In the genomic region with DNA sequence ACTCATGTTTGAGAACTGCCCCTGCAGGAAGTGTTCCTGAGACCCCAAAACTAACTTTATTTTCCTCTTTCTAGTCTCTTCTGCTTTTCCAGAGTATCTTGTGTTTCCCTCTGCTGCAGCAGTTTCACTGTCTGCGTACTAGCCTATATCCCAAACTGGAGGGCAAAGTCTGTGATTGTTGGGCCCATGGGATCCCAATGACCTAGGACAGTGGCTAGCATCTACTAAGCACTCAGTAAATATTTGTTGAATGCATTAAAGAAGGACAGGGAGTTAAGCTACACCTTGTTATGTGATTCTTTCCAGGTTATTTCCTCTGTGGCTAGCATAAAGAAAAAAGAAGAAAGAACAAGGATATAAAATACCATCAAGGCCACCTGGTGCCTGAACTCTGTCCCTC, we compare ENCODE assay signal across 1 cellular context.
TF ChIP-seq lines count a peak whose summit lies in the region.

No MANE protein-coding gene starts in this region.

TF ChIP-seq in HepG2, 621 proteins besides CTCF, POLR2A, EP300 and RAD21 (continued from another document):
- TF ChIP-seq FOXP4 (CRISPR knock-in tag; IDR thresholded peaks at IDR 0.05), result peak; percentile 87
- no peak for TF ChIP-seq ZNF33B (CRISPR knock-in tag; IDR thresholded peaks at IDR 0.05)
- peak; percentile 61; the same call in 1 of the 2 replicates for TF ChIP-seq SSRP1 (CRISPR knock-in tag; IDR thresholded peaks at IDR 0.05)
- TF ChIP-seq MED1 (CRISPR knock-in tag; IDR thresholded peaks at IDR 0.05), result peak; percentile 94
- peak; percentile 31 for TF ChIP-seq XRCC5 (optimal IDR thresholded peaks at IDR 0.05; ENCODE audit: low read length)
- TF ChIP-seq HIVEP1 (CRISPR knock-in tag; IDR thresholded peaks at IDR 0.05), result no peak
- TF ChIP-seq ZNF121 (CRISPR knock-in tag; IDR thresholded peaks at IDR 0.05), result no peak
- TF ChIP-seq ZMYM4 (CRISPR knock-in tag; IDR thresholded peaks at IDR 0.05), result peak; percentile 74
- no peak for TF ChIP-seq RBFOX2 (IDR thresholded peaks at IDR 0.05; ENCODE audit: low read depth, low read length)
- TF ChIP-seq PCBP2 (optimal IDR thresholded peaks at IDR 0.05; ENCODE audit: low read depth, low read length, poor library complexity, severe bottlenecking), result no peak
- TF ChIP-seq MEIS1 (CRISPR knock-in tag; IDR thresholded peaks at IDR 0.05; ENCODE audit: borderline replicate concordance), result no peak
- TF ChIP-seq TEAD3 (CRISPR knock-in tag; optimal IDR thresholded peaks at IDR 0.05; ENCODE audit: borderline replicate concordance), result peak; percentile 52
- TF ChIP-seq ZNF432 (CRISPR knock-in tag; IDR thresholded peaks at IDR 0.05; ENCODE audit: borderline replicate concordance), result no peak
- TF ChIP-seq SMAD1 (CRISPR knock-in tag; IDR thresholded peaks at IDR 0.05; ENCODE audit: borderline replicate concordance, low read depth), result no peak
- no peak for TF ChIP-seq KLF6 (CRISPR knock-in tag; IDR thresholded peaks at IDR 0.05)
- TF ChIP-seq ZNF607 (CRISPR knock-in tag; IDR thresholded peaks at IDR 0.05; ENCODE audit: borderline replicate concordance), result no peak; the same call in 1 of the 2 replicates
- no peak for TF ChIP-seq IRX3 (CRISPR knock-in tag; IDR thresholded peaks at IDR 0.05; ENCODE audit: borderline replicate concordance, low read depth)
- no peak for TF ChIP-seq ZBTB10 (CRISPR knock-in tag; IDR thresholded peaks at IDR 0.05; ENCODE audit: borderline replicate concordance)
- no peak for TF ChIP-seq IRF9 (CRISPR knock-in tag; IDR thresholded peaks at IDR 0.05; ENCODE audit: borderline replicate concordance)
- TF ChIP-seq TRIM24 (CRISPR knock-in tag; IDR thresholded peaks at IDR 0.05), result no peak
- TF ChIP-seq, protein P1, sequence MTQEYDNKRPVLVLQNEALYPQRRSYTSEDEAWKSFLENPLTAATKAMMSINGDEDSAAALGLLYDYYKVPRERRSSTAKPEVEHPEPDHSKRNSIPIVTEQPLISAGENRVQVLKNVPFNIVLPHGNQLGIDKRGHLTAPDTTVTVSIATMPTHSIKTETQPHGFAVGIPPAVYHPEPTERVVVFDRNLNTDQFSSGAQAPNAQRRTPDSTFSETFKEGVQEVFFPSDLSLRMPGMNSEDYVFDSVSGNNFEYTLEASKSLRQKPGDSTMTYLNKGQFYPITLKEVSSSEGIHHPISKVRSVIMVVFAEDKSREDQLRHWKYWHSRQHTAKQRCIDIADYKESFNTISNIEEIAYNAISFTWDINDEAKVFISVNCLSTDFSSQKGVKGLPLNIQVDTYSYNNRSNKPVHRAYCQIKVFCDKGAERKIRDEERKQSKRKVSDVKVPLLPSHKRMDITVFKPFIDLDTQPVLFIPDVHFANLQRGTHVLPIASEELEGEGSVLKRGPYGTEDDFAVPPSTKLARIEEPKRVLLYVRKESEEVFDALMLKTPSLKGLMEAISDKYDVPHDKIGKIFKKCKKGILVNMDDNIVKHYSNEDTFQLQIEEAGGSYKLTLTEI (CRISPR knock-in tag; conservative IDR thresholded peaks at IDR 0.05), result no peak
- TF ChIP-seq SUZ12 (IDR thresholded peaks at IDR 0.05; ENCODE audit: low read depth, low read length), result no peak
- TF ChIP-seq, protein P2, sequence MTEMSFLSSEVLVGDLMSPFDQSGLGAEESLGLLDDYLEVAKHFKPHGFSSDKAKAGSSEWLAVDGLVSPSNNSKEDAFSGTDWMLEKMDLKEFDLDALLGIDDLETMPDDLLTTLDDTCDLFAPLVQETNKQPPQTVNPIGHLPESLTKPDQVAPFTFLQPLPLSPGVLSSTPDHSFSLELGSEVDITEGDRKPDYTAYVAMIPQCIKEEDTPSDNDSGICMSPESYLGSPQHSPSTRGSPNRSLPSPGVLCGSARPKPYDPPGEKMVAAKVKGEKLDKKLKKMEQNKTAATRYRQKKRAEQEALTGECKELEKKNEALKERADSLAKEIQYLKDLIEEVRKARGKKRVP (CRISPR knock-in tag; IDR thresholded peaks at IDR 0.05), result no peak
- peak; percentile 74 for TF ChIP-seq HNF1A (IDR thresholded peaks at IDR 0.05; ENCODE audit: low read depth)
- peak; percentile 83; the same call in 1 of the 2 replicates for TF ChIP-seq HNF1A (CRISPR knock-in tag; IDR thresholded peaks at IDR 0.05; ENCODE audit: borderline replicate concordance)
- no peak for TF ChIP-seq DNMT1 (CRISPR knock-in tag; IDR thresholded peaks at IDR 0.05)
- 0 out of 2 replicates have a peak, but pooled peaks have one; percentile 42 for TF ChIP-seq ZGPAT (CRISPR knock-in tag; IDR thresholded peaks at IDR 0.05)
- no peak for TF ChIP-seq YEATS2 (CRISPR knock-in tag; IDR thresholded peaks at IDR 0.05; ENCODE audit: borderline replicate concordance)
- peak; percentile 65; the same call in 1 of the 2 replicates for TF ChIP-seq HHEX (CRISPR knock-in tag; IDR thresholded peaks at IDR 0.05)
- peak; percentile 63; the same call in 1 of the 2 replicates for TF ChIP-seq POGZ (CRISPR knock-in tag; IDR thresholded peaks at IDR 0.05)
- TF ChIP-seq CC2D1A (CRISPR knock-in tag; IDR thresholded peaks at IDR 0.05), result no peak
- no peak for TF ChIP-seq SOX6 (IDR thresholded peaks at IDR 0.05)
- peak; percentile 92 for TF ChIP-seq SOX6 (CRISPR knock-in tag; IDR thresholded peaks at IDR 0.05)
- no peak for TF ChIP-seq ZNF773 (CRISPR knock-in tag; IDR thresholded peaks at IDR 0.05; ENCODE audit: borderline replicate concordance)
- TF ChIP-seq ZNF777 (CRISPR knock-in tag; IDR thresholded peaks at IDR 0.05), result no peak
- 0 out of 4 replicates have a peak, but pooled peaks of 1 of the 2 experiments have one; percentile 4 for TF ChIP-seq NR2F1 (CRISPR knock-in tag; IDR thresholded peaks at IDR 0.05)
- TF ChIP-seq ZNF160 (CRISPR knock-in tag; IDR thresholded peaks at IDR 0.05), result no peak
- no peak for TF ChIP-seq ZNF280B (CRISPR knock-in tag; IDR thresholded peaks at IDR 0.05; ENCODE audit: borderline replicate concordance)
- TF ChIP-seq ZFP36L1 (CRISPR knock-in tag; IDR thresholded peaks at IDR 0.05), result no peak
- peak; percentile 100 for TF ChIP-seq ZNF205 (CRISPR knock-in tag; IDR thresholded peaks at IDR 0.05)
- TF ChIP-seq TGIF2 (CRISPR knock-in tag; IDR thresholded peaks at IDR 0.05), result 0 out of 2 replicates have a peak, but pooled peaks have one; percentile 17
- no peak for TF ChIP-seq SIN3B (IDR thresholded peaks at IDR 0.05; ENCODE audit: low read length)
- no peak for TF ChIP-seq EEA1 (CRISPR knock-in tag; IDR thresholded peaks at IDR 0.05; ENCODE audit: borderline replicate concordance)
- TF ChIP-seq THAP11 (CRISPR knock-in tag; IDR thresholded peaks at IDR 0.05), result peak; percentile 20; the same call in 1 of the 2 replicates
- peak; percentile 48; the same call in 1 of the 2 replicates for TF ChIP-seq SOX13 (IDR thresholded peaks at IDR 0.05)
- TF ChIP-seq SOX13 (CRISPR knock-in tag; conservative IDR thresholded peaks at IDR 0.05 in 1 of 2, IDR thresholded peaks at IDR 0.05 in 1 of 2), result peak in 1 of 2 experiments; percentile 90; a peak in 2 of 4 replicates
- no peak for TF ChIP-seq ZNF674 (CRISPR knock-in tag; IDR thresholded peaks at IDR 0.05; ENCODE audit: low read depth)
